ENCODE assay signal across 12 cellular contexts in genomic region chr2:134290363-134290762, GRCh38. TPM values are rescaled to one million over a fixed set of nuclear protein-coding genes. Genes with fewer than 3 reads are reported as not detected.
DNase-seq lines count a peak whose midpoint lies in the region; ATAC-seq, FAIRE-seq and TF ChIP-seq lines count a peak whose summit lies in the region.
"Had no signal": no experiment of that assay in that cellular context is flagged by ENCODE, and none has a peak within 500 bp of the region (broad histone marks: within the 10 kb centered on the region; RNA-seq: fewer than 3 reads in every experiment).

No MANE protein-coding gene starts in this region.

- H3K27me3 ChIP-seq in OCI-LY1 (ENCODE audit: insufficient read depth, low read length), result no peaks in the 10 kb centered on the region
- no peaks in the 10 kb centered on the region for H3K27me3 ChIP-seq in thoracic aorta (replicated peaks; ENCODE audit: insufficient read depth)
- H3K27me3 ChIP-seq in sigmoid colon, result no peaks in the 10 kb centered on the region
- H3K27me3 ChIP-seq: pancreas had no signal

- no peak for TF ChIP-seq EP300 in sigmoid colon (IDR thresholded peaks at IDR 0.05)

- no peaks in the 10 kb centered on the region for H3K27me3 Mint-ChIP-seq in activated naive CD4-positive, alpha-beta T cell treated with anti-CD3 and anti-CD28 coated beads, Interleukin-2, amount 10 ng/mL, durations not matched to agents 7 days and 5 days

- H3K9ac ChIP-seq in OCI-LY1 (ENCODE audit: low read length), result peak overlapping the region; percentile 38

- intact Hi-C loops in sigmoid colon (cut with DNase I) (no loop called here), left cardiac atrium (cut with DNase I) (no loop called here)

- no peak overlapping the region for H3K27ac Mint-ChIP-seq in activated naive CD4-positive, alpha-beta T cell treated with anti-CD3 and anti-CD28 coated beads, Interleukin-2, amount 10 ng/mL, durations not matched to agents 7 days and 5 days

- FAIRE-seq in urothelium cell line (lab: Jason Lieb, UNC), result no peak
- FAIRE-seq: astrocyte, pancreas had no signal

- no peaks in the 10 kb centered on the region for H3K9me3 Mint-ChIP-seq in activated naive CD4-positive, alpha-beta T cell treated with anti-CD3 and anti-CD28 coated beads, Interleukin-2, amount 10 ng/mL, durations not matched to agents 7 days and 5 days

- H3K4me3 ChIP-seq in OCI-LY1 (ENCODE audit: low read depth, low read length, poor library complexity, severe bottlenecking) (peak overlapping the region; percentile 8), thoracic aorta (no peak overlapping the region), sigmoid colon (no peak overlapping the region)
- H3K4me3 ChIP-seq: pancreas had no signal

- no peak for TF ChIP-seq CTCF in OCI-LY1 (IDR thresholded peaks at IDR 0.05; ENCODE audit: low read length)
- TF ChIP-seq CTCF in thoracic aorta (IDR thresholded peaks at IDR 0.05), result no peak
- no peak for TF ChIP-seq CTCF in sigmoid colon (IDR thresholded peaks at IDR 0.05)

- peak overlapping the region; percentile 59 for H3K4me2 ChIP-seq in OCI-LY1 (ENCODE audit: low read length)

- no peaks in the 10 kb centered on the region for H3K9me2 ChIP-seq in OCI-LY1 (ENCODE audit: low read depth, low read length)

- H3K4me3 Mint-ChIP-seq in activated naive CD4-positive, alpha-beta T cell treated with anti-CD3 and anti-CD28 coated beads, Interleukin-2, amount 10 ng/mL, durations not matched to agents 7 days and 5 days, result no peak overlapping the region

- H3K79me2 ChIP-seq in OCI-LY1 (ENCODE audit: insufficient read depth, low read length), result peaks cover 44% of the 10 kb centered on the region

- peak; percentile 25 for DNase-seq in activated naive CD4-positive, alpha-beta T cell treated with anti-CD3 and anti-CD28 coated beads, Interleukin-2, amount 10 ng/mL, durations not matched to agents 7 days and 5 days
- DNase-seq in activated naive CD4-positive, alpha-beta T cell treated with Interleukin-2 at 50 U/mL for 16 hours, result no peak
- DNase-seq in thoracic aorta (ENCODE audit: low spot score) (no peak), sigmoid colon (no peak), urothelium cell line (ENCODE audit: low spot score) (no peak), left cardiac atrium (no peak)
- DNase-seq: glutamatergic neuron, NCI-H2081, pancreas had no signal

- H3K36me3 ChIP-seq in OCI-LY1 (ENCODE audit: insufficient read depth, low read length), result peaks cover 4% of the 10 kb centered on the region; the same call in 1 of the 2 replicates
- no peaks in the 10 kb centered on the region for H3K36me3 ChIP-seq in thoracic aorta
- H3K36me3 ChIP-seq in sigmoid colon, result no peaks in the 10 kb centered on the region
- H3K36me3 ChIP-seq: pancreas had no signal

- no peak overlapping the region for H2AFZ ChIP-seq in OCI-LY1 (ENCODE audit: low read length)

- H4K20me1 ChIP-seq in OCI-LY1 (ENCODE audit: insufficient read depth, low read length), result no peaks in the 10 kb centered on the region

- peaks cover 37% of the 10 kb centered on the region for H3K4me1 Mint-ChIP-seq in activated naive CD4-positive, alpha-beta T cell treated with anti-CD3 and anti-CD28 coated beads, Interleukin-2, amount 10 ng/mL, durations not matched to agents 7 days and 5 days

- H3K9me3 ChIP-seq in OCI-LY1 (ENCODE audit: low read length) (no peaks in the 10 kb centered on the region), thoracic aorta (no peaks in the 10 kb centered on the region), sigmoid colon (no peaks in the 10 kb centered on the region)
- H3K9me3 ChIP-seq: pancreas had no signal

- peak overlapping the region; percentile 97 for H3K27ac ChIP-seq in OCI-LY1 (ENCODE audit: low read depth, low read length, poor library complexity, severe bottlenecking)
- H3K27ac ChIP-seq in thoracic aorta, result no peak overlapping the region
- no peak overlapping the region for H3K27ac ChIP-seq in sigmoid colon
- H3K27ac ChIP-seq: pancreas had no signal

- H3K4me1 ChIP-seq in OCI-LY1 (ENCODE audit: insufficient read depth, low read length, severe bottlenecking), result peaks cover 100% of the 10 kb centered on the region
- peaks cover 4 to 13% of the 10 kb centered on the region in 2 donors for H3K4me1 ChIP-seq in thoracic aorta (ENCODE audit: control insufficient read depth in 1 of 2, low read depth in 2 of 2)
- peaks cover 0 to 8% (median 2%) of the 10 kb centered on the region in 4 donors for H3K4me1 ChIP-seq in sigmoid colon

- peak; percentile 54 for ATAC-seq in HG02852 (IDR thresholded peaks at IDR 0.05; ENCODE audit: unreplicated experiment)
- peak; percentile 49 for ATAC-seq in thoracic aorta (ENCODE audit: insufficient number of reproducible peaks, low FRiP score, low read depth)
- no peak for ATAC-seq in left cardiac atrium
- ATAC-seq: pancreas had no signal

- CTCF ChIA-PET in activated naive CD4-positive, alpha-beta T cell treated with anti-CD3 and anti-CD28 coated beads, Interleukin-2, amount 10 ng/mL, durations not matched to agents 7 days and 5 days (lab: Charles Lee), result interaction anchor here (1.3 to 2.9 kb wide), 5 partner anchors 10 to 172 kb away, joined by 3 to 14 read pairs (median 6); partner anchors contain the start of gene MGAT5

- peaks cover 3% of the 10 kb centered on the region; the same call in 1 of the 2 replicates for H3F3A ChIP-seq in OCI-LY1 (ENCODE audit: insufficient read depth, low read length)

- TF ChIP-seq POLR2A in sigmoid colon (IDR thresholded peaks at IDR 0.05), result no peak

- peaks cover 16% of the 10 kb centered on the region for H3K36me3 Mint-ChIP-seq in activated naive CD4-positive, alpha-beta T cell treated with anti-CD3 and anti-CD28 coated beads, Interleukin-2, amount 10 ng/mL, durations not matched to agents 7 days and 5 days

RNA-seq across cellular contexts. Expression of gene MGAT5, which starts 36.5 kb away (rescaled TPM):
- total RNA-seq in thoracic aorta (10 to 100 TPM; 43.9 to 95.3 TPM), sigmoid colon (10 to 100 TPM; 28.9 to 42.4 (median 30.8) TPM), left cardiac atrium (100 to 1,000 TPM; 110 to 142 TPM)
- polyA plus RNA-seq in sigmoid colon, result 10 to 100 TPM in 1 of 3 donors, 1 to 10 TPM in 2; 3.0 to 30.3 (median 5.3) TPM

Comparison
In these comparisons a context has a peak if more than half of its experiments do, and no peak if none do; other contexts are left out.
1. ATAC-seq: peak in HG02852 (single experiment) and thoracic aorta (single experiment); none in left cardiac atrium (0 of 2).